9 cellular contexts compared by ENCODE assay signal in the genomic region with DNA sequence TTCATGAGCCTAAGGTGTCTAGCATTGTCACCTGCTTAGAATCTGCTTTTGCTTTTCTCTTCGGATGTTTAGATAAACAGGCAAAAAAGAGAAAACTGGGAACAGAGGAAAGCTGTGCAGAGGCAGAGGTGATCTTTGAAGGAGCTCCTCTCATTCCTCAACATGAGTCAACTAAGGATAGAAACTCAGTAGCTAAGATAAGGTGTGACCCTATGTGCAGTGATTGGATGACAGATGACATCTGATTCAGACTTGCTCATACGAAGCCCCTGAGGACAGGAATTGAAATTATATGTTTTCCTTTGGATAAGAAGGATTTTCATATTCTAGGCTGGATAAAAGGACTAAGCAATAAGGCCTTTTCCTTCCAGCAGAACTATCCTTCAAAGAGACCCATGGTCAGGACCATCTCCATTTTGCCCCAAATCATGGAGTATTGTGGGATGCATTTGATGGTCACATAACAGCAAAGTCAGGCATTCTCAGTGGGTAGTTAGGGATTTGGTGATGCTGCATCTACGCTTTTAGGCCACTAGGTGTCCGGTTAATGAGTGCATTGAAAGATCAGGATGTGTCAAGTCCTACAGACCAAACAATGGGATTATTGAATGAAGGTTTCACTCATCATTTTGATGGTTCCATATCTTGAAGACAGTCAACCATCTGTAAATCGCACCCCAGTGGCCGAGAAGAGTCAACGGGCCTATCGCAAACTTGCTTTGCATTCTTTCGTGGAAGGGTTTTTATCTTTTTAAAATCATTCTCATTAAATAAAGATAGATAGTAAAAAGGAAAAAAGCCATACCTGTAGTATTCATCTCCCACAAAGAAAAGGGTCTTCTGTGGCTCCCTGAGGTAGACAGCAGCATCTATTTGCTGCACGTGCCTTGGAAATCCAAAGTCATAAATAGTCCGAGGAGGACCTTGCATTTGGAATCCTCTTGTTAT. TPM values are rescaled to one million over a fixed set of nuclear protein-coding genes. Genes with fewer than 3 reads are reported as not detected.
DNase-seq lines count a peak whose midpoint lies in the region; ATAC-seq and TF ChIP-seq lines count a peak whose summit lies in the region.
"Had no signal": no experiment of that assay in that cellular context is flagged by ENCODE, and none has a peak within 500 bp of the region (broad histone marks: within the 10 kb centered on the region; RNA-seq: fewer than 3 reads in every experiment).

No MANE protein-coding gene starts in this region.

- DNase-seq in AG20443 (ENCODE audit: low spot score) (peak; percentile 22), Peyer's patch (peak in 1 of 3 donors; percentile 55), foreskin keratinocyte (peak in 1 of 2 donors; percentile 33), NCI-H2029 treated with DMSO at 0.1 percent for 48 hours (lab: John Stamatoyannopoulos, UW) (no peak), head of caudate nucleus (no peak)
- DNase-seq in activated CD4-positive, alpha-beta T cell treated with anti-CD3 and anti-CD28 coated beads, Interleukin-2, amount 50 U/mL, for 1 hour: no peak
- DNase-seq: activated T-cell treated with anti-CD3 and anti-CD28 coated beads, Interleukin-2, amount 50 U/mL, for 48 hours had no signal

- peak in 4 of 6 experiments; percentile 39 to 68 (median 64) for TF ChIP-seq CTCF in Peyer's patch (IDR thresholded peaks at IDR 0.05)
- peak; percentile 66 for TF ChIP-seq CTCF in foreskin keratinocyte (conservative IDR thresholded peaks at IDR 0.05)

- peaks cover 0 to 5% (median 0%) of the 10 kb centered on the region in 4 donors for H3K4me1 ChIP-seq in Peyer's patch
- H3K4me1 ChIP-seq in foreskin keratinocyte: no peaks in the 10 kb centered on the region

- H3K27me3 ChIP-seq in Peyer's patch (no peaks in the 10 kb centered on the region), foreskin keratinocyte (no peaks in the 10 kb centered on the region)

- H3K4me3 ChIP-seq in Peyer's patch: no peak overlapping the region

- ATAC-seq in GM18907 (IDR thresholded peaks at IDR 0.05; ENCODE audit: unreplicated experiment): peak; percentile 41
- ATAC-seq in foreskin keratinocyte: peak; percentile 75
- no peak for ATAC-seq in HG03135 (IDR thresholded peaks at IDR 0.05; ENCODE audit: unreplicated experiment)

- H3K36me3 ChIP-seq in Peyer's patch: no peaks in the 10 kb centered on the region

- no peak for TF ChIP-seq POLR2A in Peyer's patch (IDR thresholded peaks at IDR 0.05)

- intact Hi-C loops in head of caudate nucleus (cut with DNase I): no loop called here

- H3K27ac ChIP-seq in Peyer's patch (no peak overlapping the region), foreskin keratinocyte (no peak overlapping the region)

- no peaks in the 10 kb centered on the region for H3K9me3 ChIP-seq in Peyer's patch

RNA-seq across cellular contexts. Expression of gene MMP20, which starts 32.2 kb away (rescaled TPM):
- total RNA-seq in Peyer's patch: not detected
- total RNA-seq in foreskin keratinocyte: not detected in 2 replicates
- not detected in 2 replicates for polyA plus RNA-seq in foreskin keratinocyte
